ENCODE assay signal across 21 cellular contexts in genomic region chr21:31130821-31131220, GRCh38.
"Had no signal": no experiment of that assay in that cellular context is flagged by ENCODE, and none has a peak within 500 bp of the region (broad histone marks: within the 10 kb centered on the region; RNA-seq: fewer than 3 reads in every experiment).

No MANE protein-coding gene starts in this region.

- H3K4me3 ChIP-seq: gastroesophageal sphincter, mucosa of descending colon, right lobe of liver, SJSA1, suprapubic skin, upper lobe of right lung had no signal

- H3K27me3 ChIP-seq: gastroesophageal sphincter, right lobe of liver, SJSA1, suprapubic skin, upper lobe of right lung had no signal

- H3K27me3 Mint-ChIP-seq: dendritic cell treated with granulocyte-macrophage colony-stimulating factor and Interleukin-4, amounts not matched to agents 40 ng/mL and 50 ng/mL, for 4 days; progenitor cell of endocrine pancreas; stimulated activated naive B cell treated with anti-CD40 and anti-IgM and Interleukin-4, amounts not matched to agents 10 μg/mL and 1 μg/mL and 100 μg/mL, for 72 hours had no signal

- H3K27ac Mint-ChIP-seq: effector memory CD8-positive, alpha-beta T cell; nephron; progenitor cell of endocrine pancreas; stimulated activated naive B cell treated with anti-CD40 and anti-IgM and Interleukin-4, amounts not matched to agents 10 μg/mL and 1 μg/mL and 100 μg/mL, for 72 hours had no signal

- H3K4me1 ChIP-seq: gastroesophageal sphincter, right lobe of liver had no signal

- H3K36me3 ChIP-seq: gastroesophageal sphincter, upper lobe of right lung had no signal

- ATAC-seq: effector memory CD8-positive, alpha-beta T cell; gastroesophageal sphincter; left lobe of liver; mucosa of descending colon; right lobe of liver; upper lobe of right lung had no signal

- H3K4me1 Mint-ChIP-seq: nephron had no signal

- DNase-seq: activated CD4-positive, alpha-beta T cell treated with anti-CD3 and anti-CD28 coated beads, Interleukin-2, amount 50 U/mL, for 1 hour; activated CD8-positive, alpha-beta memory T cell treated with anti-CD3 and anti-CD28 coated beads, Interleukin-2, amount 50 U/mL, for 48 hours; activated gamma-delta T cell treated with Interleukin-2 at 50 U/mL for 16 hours; cerebellar nuclear complex; effector memory CD8-positive, alpha-beta T cell; islet precursor cell; mammary epithelial cell; mucosa of descending colon; occipital lobe; right lobe of liver; stimulated activated naive B cell treated with anti-CD40 and anti-IgM and Interleukin-4, amounts not matched to agents 10 μg/mL and 1 μg/mL and 100 μg/mL, for 72 hours; upper lobe of right lung; WERI-Rb-1 had no signal

- H3K9me3 ChIP-seq: gastroesophageal sphincter, mucosa of descending colon, right lobe of liver, SJSA1, suprapubic skin, upper lobe of right lung had no signal

- H3K4me3 Mint-ChIP-seq: dendritic cell treated with granulocyte-macrophage colony-stimulating factor and Interleukin-4, amounts not matched to agents 40 ng/mL and 50 ng/mL, for 4 days; effector memory CD8-positive, alpha-beta T cell; nephron; stimulated activated naive B cell treated with anti-CD40 and anti-IgM and Interleukin-4, amounts not matched to agents 10 μg/mL and 1 μg/mL and 100 μg/mL, for 72 hours had no signal

- H3K27ac ChIP-seq: epithelial cell of prostate, gastroesophageal sphincter, right lobe of liver, SJSA1, suprapubic skin, upper lobe of right lung, WERI-Rb-1 had no signal

- H3K9me3 Mint-ChIP-seq: dendritic cell treated with granulocyte-macrophage colony-stimulating factor and Interleukin-4, amounts not matched to agents 40 ng/mL and 50 ng/mL, for 4 days; nephron; stimulated activated naive B cell treated with anti-CD40 and anti-IgM and Interleukin-4, amounts not matched to agents 10 μg/mL and 1 μg/mL and 100 μg/mL, for 72 hours had no signal
